ENCODE assay signal across 10 cellular contexts in the genomic region with DNA sequence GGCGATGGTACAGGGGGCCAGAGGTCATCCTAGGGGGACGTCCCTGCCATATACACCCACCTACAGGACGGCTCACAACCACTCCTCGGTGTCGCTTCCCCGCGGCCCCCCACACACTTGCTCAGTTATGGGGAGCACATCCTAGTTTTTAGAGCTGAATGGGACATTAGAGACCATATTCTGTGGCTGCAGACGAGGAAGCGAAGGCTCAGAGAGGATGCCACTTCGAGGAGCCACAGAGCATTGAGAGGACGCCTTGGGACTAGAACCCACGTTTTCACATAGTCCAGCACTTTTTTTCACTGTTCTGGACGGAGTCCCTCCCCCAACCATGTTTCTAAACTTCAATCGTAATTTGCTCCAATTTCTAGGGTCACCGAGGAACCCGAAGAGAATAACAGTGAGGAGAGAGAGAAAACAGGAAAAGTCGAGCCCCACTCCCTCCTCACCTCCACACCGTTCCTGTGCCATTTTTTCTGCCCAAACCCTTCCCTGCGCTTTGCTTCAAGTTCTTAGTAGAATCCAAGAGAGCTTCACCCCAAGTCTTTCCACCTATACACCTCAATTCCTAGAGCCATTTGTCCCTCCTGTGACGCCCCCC. TPM values are rescaled to one million over a fixed set of nuclear protein-coding genes. Genes with fewer than 3 reads are reported as not detected.
DNase-seq lines count a peak whose midpoint lies in the region; ATAC-seq and TF ChIP-seq lines count a peak whose summit lies in the region.
"Had no signal": no experiment of that assay in that cellular context is flagged by ENCODE, and none has a peak within 500 bp of the region (broad histone marks: within the 10 kb centered on the region; RNA-seq: fewer than 3 reads in every experiment).

No MANE protein-coding gene starts in this region.

- H3K27ac Mint-ChIP-seq in stimulated activated naive CD8-positive, alpha-beta T cell treated with anti-CD3 and anti-CD28 coated beads, Interleukin-15, Interleukin-2, amounts not matched to agents 100 ng/mL and 50 ng/mL, for 24 hours, result no peak overlapping the region
- no peak overlapping the region for H3K27ac Mint-ChIP-seq in T-helper 17 cell
- no peak overlapping the region for H3K27ac Mint-ChIP-seq in CD14-positive monocyte

- no TSS peak for BruUV-seq in A673 (replicated peaks; lab: Mats Ljungman, UMichigan)

- H3K4me1 Mint-ChIP-seq in stimulated activated naive CD8-positive, alpha-beta T cell treated with anti-CD3 and anti-CD28 coated beads, Interleukin-15, Interleukin-2, amounts not matched to agents 100 ng/mL and 50 ng/mL, for 24 hours (ENCODE audit: low read depth), result peaks cover 46% of the 10 kb centered on the region
- peaks cover 4% of the 10 kb centered on the region for H3K4me1 Mint-ChIP-seq in T-helper 17 cell
- H3K4me1 Mint-ChIP-seq in CD14-positive monocyte, result peaks cover 9% of the 10 kb centered on the region

- H3K36me3 ChIP-seq in A673 (ENCODE audit: insufficient read depth, low read length, poor library complexity, severe bottlenecking), result no peaks in the 10 kb centered on the region
- H3K36me3 ChIP-seq: adrenal gland had no signal

- no peak for DNase-seq in stimulated activated naive CD8-positive, alpha-beta T cell treated with anti-CD3 and anti-CD28 coated beads, Interleukin-15, Interleukin-2, amounts not matched to agents 100 U/mL and 50 U/mL, for 24 hours
- DNase-seq in T-helper 17 cell (no peak), occipital lobe (lab: John Stamatoyannopoulos, UW) (no peak), A673 (ENCODE audit: low spot score) (no peak), CD14-positive monocyte (ENCODE audit: low spot score) (no peak)
- no peak for DNase-seq in activated CD4-positive, alpha-beta T cell treated with anti-CD3 and anti-CD28 coated beads for 1 hour

- peaks cover 100% of the 10 kb centered on the region for H3K27me3 ChIP-seq in A673 (replicated peaks; ENCODE audit: insufficient read depth, low read depth, low read length, poor library complexity)

- no peaks in the 10 kb centered on the region for H3K9me3 Mint-ChIP-seq in stimulated activated naive CD8-positive, alpha-beta T cell treated with anti-CD3 and anti-CD28 coated beads, Interleukin-15, Interleukin-2, amounts not matched to agents 100 ng/mL and 50 ng/mL, for 24 hours
- H3K9me3 Mint-ChIP-seq in CD14-positive monocyte, result peaks cover 0 to 29% (median 22%) of the 10 kb centered on the region in 7 donors

- CTCF ChIA-PET in A673 (lab: Charles Lee), result no interaction called here

- TF ChIP-seq CTCF in A673 (conservative IDR thresholded peaks at IDR 0.05; ENCODE audit: low read depth, low read length) (no peak), CD14-positive monocyte (IDR thresholded peaks at IDR 0.05) (no peak)

- H3K27ac ChIP-seq in A673 (ENCODE audit: low read depth, low read length, poor library complexity, severe bottlenecking), result no peak overlapping the region
- H3K27ac ChIP-seq: GM23248 had no signal

- H3K4me3 Mint-ChIP-seq in stimulated activated naive CD8-positive, alpha-beta T cell treated with anti-CD3 and anti-CD28 coated beads, Interleukin-15, Interleukin-2, amounts not matched to agents 100 ng/mL and 50 ng/mL, for 24 hours, result peak overlapping the region; percentile 47
- H3K4me3 Mint-ChIP-seq in T-helper 17 cell, result peak overlapping the region; percentile 70
- H3K4me3 Mint-ChIP-seq in CD14-positive monocyte, result peak overlapping the region in 1 of 2 donors; percentile 78

- intact Hi-C loops in A673 (cut with micrococcal nuclease; ENCODE audit: unreplicated experiment) (no loop called here), CD14-positive monocyte (cut with micrococcal nuclease) (no loop called here)

- no peak for ATAC-seq in stimulated activated naive CD8-positive, alpha-beta T cell treated with anti-CD3 and anti-CD28 coated beads, Interleukin-15, Interleukin-2, amounts not matched to agents 100 U/mL and 50 U/mL, for 24 hours
- ATAC-seq in T-helper 17 cell, result no peak

- peaks cover 77% of the 10 kb centered on the region for H3K27me3 Mint-ChIP-seq in stimulated activated naive CD8-positive, alpha-beta T cell treated with anti-CD3 and anti-CD28 coated beads, Interleukin-15, Interleukin-2, amounts not matched to agents 100 ng/mL and 50 ng/mL, for 24 hours
- H3K27me3 Mint-ChIP-seq in T-helper 17 cell (peaks cover 73% of the 10 kb centered on the region), CD14-positive monocyte (ENCODE audit: low read depth in 3 of 3) (peaks cover 83 to 99% (median 91%) of the 10 kb centered on the region in 3 donors)

- POLR2A ChIA-PET in A673 (lab: Charles Lee; ENCODE audit: low non-redundant PET), result no interaction called here

- H3K4me3 ChIP-seq in iPS-18c (ENCODE audit: insufficient read depth, low read depth, low read length), result peak overlapping the region; percentile 47
- H3K4me3 ChIP-seq in A673 (ENCODE audit: low read depth, low read length, poor library complexity, severe bottlenecking), result no peak overlapping the region

- no peaks in the 10 kb centered on the region for H3K36me3 Mint-ChIP-seq in stimulated activated naive CD8-positive, alpha-beta T cell treated with anti-CD3 and anti-CD28 coated beads, Interleukin-15, Interleukin-2, amounts not matched to agents 100 ng/mL and 50 ng/mL, for 24 hours (ENCODE audit: low read depth)
- H3K36me3 Mint-ChIP-seq in T-helper 17 cell (ENCODE audit: low read depth) (peaks cover 3% of the 10 kb centered on the region), CD14-positive monocyte (peaks cover 0 to 6% of the 10 kb centered on the region in 2 donors)

- H3K4me1 ChIP-seq in A673 (ENCODE audit: insufficient read depth, low read length, poor library complexity, severe bottlenecking), result no peaks in the 10 kb centered on the region

- H3K9me3 ChIP-seq in T-helper 17 cell (ENCODE audit: control insufficient read depth, low read length, poor library complexity, severe bottlenecking) (no peaks in the 10 kb centered on the region), iPS-18c (ENCODE audit: control insufficient read depth, insufficient read depth, low read length) (peaks cover 3% of the 10 kb centered on the region), A673 (ENCODE audit: low read depth, low read length, poor library complexity, severe bottlenecking) (no peaks in the 10 kb centered on the region)
- H3K9me3 ChIP-seq: adrenal gland had no signal

RNA-seq across cellular contexts. Expression of a gene that starts 0.6 kb away (rescaled TPM):
- total RNA-seq in T-helper 17 cell (not detected), occipital lobe (21.1 TPM), A673 (2021) (not detected in 2 replicates)
- not detected for polyA plus RNA-seq in CD14-positive monocyte
- total RNA-seq: GM23248 had no signal
- polyA plus RNA-seq: GM23248 had no signal

RNA-seq across cellular contexts. Expression of a gene that starts 39.8 kb away (rescaled TPM):
- total RNA-seq in T-helper 17 cell (1 to 10 TPM in 1 of 2 donors, under 1 TPM in 1; 0.15 to 1.4 TPM), occipital lobe (0.16 TPM), A673 (2021) (not detected in 2 replicates)
- not detected for polyA plus RNA-seq in CD14-positive monocyte
- total RNA-seq: GM23248 had no signal
- polyA plus RNA-seq: GM23248 had no signal

Comparison
In these comparisons a context has a peak if more than half of its experiments do, and no peak if none do; other contexts are left out.
1. RNA of a gene that starts 0.6 kb away (total RNA-seq): 21.1 TPM in occipital lobe (single experiment); not detected in T-helper 17 cell and not detected in A673; every median in the first group is over 10 times any median in the second.